In genomic region chr10:131981429-131982184, GRCh38 we compare ENCODE assay signal across 1 cellular context.
TF ChIP-seq lines count a peak whose summit lies in the region.

BNIP3 (minus strand) TSS chr10:131981923; CDS start chr10:131981806, 117 bp downstream.

TF ChIP-seq in GM12878, 131 proteins besides CTCF, POLR2A, EP300 and RAD21 (continued from another document):
- TF ChIP-seq ZNF384 (IDR thresholded peaks at IDR 0.05; ENCODE audit: borderline replicate concordance, low read depth, low read length) (no peak), IKZF1 (conservative IDR thresholded peaks at IDR 0.05) (peak; percentile 99), SIX5 (IDR thresholded peaks at IDR 0.05; ENCODE audit: low read depth, low read length, severe bottlenecking) (no peak), E4F1 (IDR thresholded peaks at IDR 0.05; ENCODE audit: borderline replicate concordance, partially characterized antibody) (no peak), USF2 (IDR thresholded peaks at IDR 0.05; ENCODE audit: borderline replicate concordance, low read depth, low read length) (no peak), FOXM1 (IDR thresholded peaks at IDR 0.05; ENCODE audit: low read depth, low read length) (no peak), SMAD5 (IDR thresholded peaks at IDR 0.05; ENCODE audit: low read depth) (no peak), HDAC6 (IDR thresholded peaks at IDR 0.05; ENCODE audit: unreplicated experiment) (no peak), SREBF1 (IDR thresholded peaks at IDR 0.05; ENCODE audit: low read length) (no peak), E2F8 (IDR thresholded peaks at IDR 0.05; ENCODE audit: low read depth, partially characterized antibody) (no peak), HDAC2 (IDR thresholded peaks at IDR 0.05) (no peak), HCFC1 (IDR thresholded peaks at IDR 0.05; ENCODE audit: low read length) (0 out of 2 replicates have a peak, but pooled peaks have one; percentile 25), IRF3 (IDR thresholded peaks at IDR 0.05) (no peak), BCL11A (IDR thresholded peaks at IDR 0.05; ENCODE audit: low read depth, low read length) (no peak), YY1 (IDR thresholded peaks at IDR 0.05; ENCODE audit: low read depth, low read length) (0 out of 2 replicates have a peak, but pooled peaks have one; percentile 30), FOXK2 (IDR thresholded peaks at IDR 0.05) (no peak), ZBTB4 (CRISPR knock-in tag; IDR thresholded peaks at IDR 0.05) (no peak), BHLHE40 (IDR thresholded peaks at IDR 0.05; ENCODE audit: borderline replicate concordance in 1 of 2, low read depth in 2 of 2, low read length in 1 of 2) (peak; percentile 100), BCLAF1 (IDR thresholded peaks at IDR 0.05) (peak; percentile 75; the same call in 1 of the 2 replicates), ZSCAN29 (IDR thresholded peaks at IDR 0.05) (no peak), RELB (IDR thresholded peaks at IDR 0.05; ENCODE audit: low read depth) (no peak), ATF2 (IDR thresholded peaks at IDR 0.05; ENCODE audit: low read length) (no peak), ZNF207 (IDR thresholded peaks at IDR 0.05; ENCODE audit: borderline replicate concordance) (no peak), SP1 (IDR thresholded peaks at IDR 0.05; ENCODE audit: low read depth, low read length) (peak; percentile 54), YBX1 (IDR thresholded peaks at IDR 0.05) (no peak), TCF12 (IDR thresholded peaks at IDR 0.05; ENCODE audit: low read depth, low read length) (no peak), SMAD1 (IDR thresholded peaks at IDR 0.05; ENCODE audit: low read depth, partially characterized antibody) (no peak), KLF5 (IDR thresholded peaks at IDR 0.05; ENCODE audit: partially characterized antibody) (no peak), STAT1 (conservative IDR thresholded peaks at IDR 0.05) (no peak), EED (IDR thresholded peaks at IDR 0.05; ENCODE audit: low read depth) (no peak), ZBTB33 (IDR thresholded peaks at IDR 0.05) (no peak), FOS (IDR thresholded peaks at IDR 0.05; ENCODE audit: borderline replicate concordance, extremely low read depth, insufficient read length) (no peak), RCOR1 (conservative IDR thresholded peaks at IDR 0.05; ENCODE audit: low read depth, low read length) (no peak), BACH1 (IDR thresholded peaks at IDR 0.05; ENCODE audit: borderline replicate concordance) (peak; percentile 63), TCF3 (IDR thresholded peaks at IDR 0.05; ENCODE audit: borderline replicate concordance, insufficient read depth, low read depth, low read length) (no peak), JUNB (IDR thresholded peaks at IDR 0.05) (no peak)
